10 cellular contexts compared by ENCODE assay signal in genomic region chr6:135901776-135902524, GRCh38. TPM values are rescaled to one million over a fixed set of nuclear protein-coding genes. Genes with fewer than 3 reads are reported as not detected.
DNase-seq lines count a peak whose midpoint lies in the region; ATAC-seq and TF ChIP-seq lines count a peak whose summit lies in the region.
"Had no signal": no experiment of that assay in that cellular context is flagged by ENCODE, and none has a peak within 500 bp of the region (broad histone marks: within the 10 kb centered on the region; RNA-seq: fewer than 3 reads in every experiment).

No MANE protein-coding gene starts in this region.

- intact Hi-C loops in activated CD4-positive, alpha-beta T cell treated with anti-CD3 and anti-CD28 coated beads for 36 hours (cut with DNase I, micrococcal nuclease): no loop called here
- intact Hi-C loops in lower lobe of right lung (cut with DNase I): no loop called here

- peak; percentile 66 for DNase-seq in activated CD4-positive, alpha-beta T cell treated with anti-CD3 and anti-CD28 coated beads for 36 hours
- no peak for DNase-seq in activated CD4-positive, alpha-beta T cell treated with anti-CD3 and anti-CD28 coated beads for 1 hour
- peak; percentile 13 for DNase-seq in central memory CD4-positive, alpha-beta T cell
- DNase-seq in lower lobe of right lung (no peak), DMS114 treated with DMSO at 0.1 percent for 48 hours (lab: John Stamatoyannopoulos, UW; ENCODE audit: unreplicated experiment) (no peak), D341Med (ENCODE audit: low spot score) (no peak), WTC11 (ENCODE audit: low spot score) (no peak)
- DNase-seq: 8988T had no signal

- H3K36me3 Mint-ChIP-seq in activated CD4-positive, alpha-beta T cell treated with anti-CD3 and anti-CD28 coated beads for 36 hours (ENCODE audit: low read depth): no peaks in the 10 kb centered on the region
- no peaks in the 10 kb centered on the region for H3K36me3 Mint-ChIP-seq in WTC11

- H3K4me3 Mint-ChIP-seq in activated CD4-positive, alpha-beta T cell treated with anti-CD3 and anti-CD28 coated beads for 36 hours: peak overlapping the region; percentile 40
- H3K4me3 Mint-ChIP-seq in WTC11: no peak overlapping the region

- H3K36me3 ChIP-seq in lower lobe of right lung: no peaks in the 10 kb centered on the region

- peaks cover 40% of the 10 kb centered on the region for H3K4me1 Mint-ChIP-seq in activated CD4-positive, alpha-beta T cell treated with anti-CD3 and anti-CD28 coated beads for 36 hours
- no peaks in the 10 kb centered on the region for H3K4me1 Mint-ChIP-seq in WTC11

- CTCF ChIA-PET in activated CD4-positive, alpha-beta T cell treated with anti-CD3 and anti-CD28 coated beads for 36 hours (lab: Charles Lee): interaction anchor here (0.8 to 2.4 kb wide), 3 partner anchors 8 to 396 kb away, joined by 3 to 7 read pairs (median 6); no protein-coding TSS in a partner anchor
- CTCF ChIA-PET in WTC11 (lab: Charles Lee): interaction anchor here (2.1 kb wide), 1 partner anchor 8 kb away, joined by 17 read pairs; no protein-coding TSS in a partner anchor

- POLR2A ChIA-PET in activated CD4-positive, alpha-beta T cell treated with anti-CD3 and anti-CD28 coated beads for 36 hours (lab: Charles Lee): interaction anchor here (0.6 to 0.8 kb wide), 2 partner anchors 51 to 388 kb away, joined by 3 read pairs; partner anchors contain the start of gene PDE7B
- POLR2A ChIA-PET in WTC11 (lab: Charles Lee): no interaction called here

- H3K27me3 ChIP-seq in lower lobe of right lung (ENCODE audit: low read depth): no peaks in the 10 kb centered on the region

- H3K9me3 ChIP-seq in lower lobe of right lung: no peaks in the 10 kb centered on the region

- no peak overlapping the region for H3K27ac ChIP-seq in lower lobe of right lung
- peak overlapping the region; percentile 65 for H3K27ac ChIP-seq in temporal lobe (ENCODE audit: low read depth, low read length)

- TF ChIP-seq CTCF in lower lobe of right lung (IDR thresholded peaks at IDR 0.05): no peak
- TF ChIP-seq CTCF in WTC11 (IDR thresholded peaks at IDR 0.05): no peak

- peaks cover 2% of the 10 kb centered on the region for H3K9me3 Mint-ChIP-seq in activated CD4-positive, alpha-beta T cell treated with anti-CD3 and anti-CD28 coated beads for 36 hours (ENCODE audit: low read depth)
- no peaks in the 10 kb centered on the region for H3K9me3 Mint-ChIP-seq in WTC11

- H3K4me3 ChIP-seq in lower lobe of right lung: no peak overlapping the region
- H3K4me3 ChIP-seq: skin epidermis had no signal

- peak overlapping the region; percentile 80 for H3K27ac Mint-ChIP-seq in activated CD4-positive, alpha-beta T cell treated with anti-CD3 and anti-CD28 coated beads for 36 hours
- H3K27ac Mint-ChIP-seq in WTC11: no peak overlapping the region

- no peaks in the 10 kb centered on the region for H3K27me3 Mint-ChIP-seq in activated CD4-positive, alpha-beta T cell treated with anti-CD3 and anti-CD28 coated beads for 36 hours
- H3K27me3 Mint-ChIP-seq in WTC11 (ENCODE audit: low read depth): no peaks in the 10 kb centered on the region

- peaks cover 9% of the 10 kb centered on the region for H3K4me1 ChIP-seq in lower lobe of right lung

- ATAC-seq in activated CD4-positive, alpha-beta T cell treated with anti-CD3 and anti-CD28 coated beads for 36 hours: peak; percentile 60
- ATAC-seq in lower lobe of right lung (peak; percentile 16 to 21), WTC11 (no peak)

TF ChIP-seq in WTC11, 78 proteins besides CTCF, POLR2A, EP300 and RAD21:
- no peak for TF ChIP-seq RORB (CRISPR knock-in tag; IDR thresholded peaks at IDR 0.05)
- TF ChIP-seq USF2 (CRISPR knock-in tag; IDR thresholded peaks at IDR 0.05): no peak
- no peak for TF ChIP-seq ZNF416 (CRISPR knock-in tag; IDR thresholded peaks at IDR 0.05)

RNA-seq across cellular contexts. Expression of gene PDE7B, which starts 50.4 kb away (rescaled TPM):
- 1 to 10 TPM in 1 of 2 experiments, under 1 TPM in 1; 0.73 to 1.1 TPM for total RNA-seq in activated CD4-positive, alpha-beta T cell treated with anti-CD3 and anti-CD28 coated beads for 36 hours
- total RNA-seq in lower lobe of right lung (2.2 TPM), temporal lobe (2.5 TPM), WTC11 (2021) (0.05 TPM in 1 of 3 replicates, not detected in the others)

Comparison
In these comparisons a context has a peak if more than half of its experiments do, and no peak if none do; other contexts are left out.
1. DNase-seq: peak in activated CD4-positive, alpha-beta T cell treated with anti-CD3 and anti-CD28 coated beads for 36 hours (single experiment) and central memory CD4-positive, alpha-beta T cell (single experiment); none in activated CD4-positive, alpha-beta T cell treated with anti-CD3 and anti-CD28 coated beads for 1 hour (single experiment), lower lobe of right lung (single experiment), DMS114 treated with DMSO at 0.1 percent for 48 hours (single experiment), D341Med (single experiment) and WTC11 (single experiment).